ENCODE assay signal across 8 cellular contexts in genomic region chr17:3843935-3844516, GRCh38. TPM values are rescaled to one million over a fixed set of nuclear protein-coding genes. Genes with fewer than 3 reads are reported as not detected.
DNase-seq lines count a peak whose midpoint lies in the region; ATAC-seq, FAIRE-seq and TF ChIP-seq lines count a peak whose summit lies in the region.

No MANE protein-coding gene starts in this region.

- DNase-seq in AG09319 (ENCODE audit: extremely low read depth, low read depth) (no peak), GM18507 (ENCODE audit: extremely low spot score, insufficient read length, low read depth) (peak; percentile 29), iPS-NIHi7 (ENCODE audit: extremely low spot score) (peak; percentile 74), GF-D8 (lab: John Stamatoyannopoulos, UW) (no peak)
- DNase-seq in activated T-helper 2 cell treated with anti-CD3 and anti-CD28 coated beads, Interferon-gamma antibody, Interleukin-2, Interleukin-4, amounts not matched to agents 10 μg/mL and 5 μg/mL and 100 μg/mL, durations not matched to agents 14 hours and 24 hours and 36 hours (ENCODE audit: low spot score) = peak; percentile 41
- DNase-seq in stimulated activated CD8-positive, alpha-beta memory T cell treated with anti-CD3 and anti-CD28 coated beads, Interleukin-12 subunit alpha, Interleukin-12 subunit beta, amount 100 ng/mL, for 24 hours (ENCODE audit: extremely low read depth) = peak; percentile 3

- no peak overlapping the region for H3K4me2 ChIP-seq in OCI-LY3 (ENCODE audit: low read length)

- ATAC-seq in GM18907 (IDR thresholded peaks at IDR 0.05; ENCODE audit: unreplicated experiment) = no peak

- no peaks in the 10 kb centered on the region for H3K9me3 ChIP-seq in OCI-LY3 (ENCODE audit: insufficient read depth, low read length)

- peak; percentile 51 for TF ChIP-seq CTCF in AG09319 (IDR thresholded peaks at IDR 0.05; ENCODE audit: low read depth, low read length)
- peak; percentile 59 for TF ChIP-seq CTCF in OCI-LY3 (IDR thresholded peaks at IDR 0.05; ENCODE audit: low read depth, low read length)

- peaks cover 44% of the 10 kb centered on the region for H3K36me3 Mint-ChIP-seq in activated T-helper 2 cell treated with anti-CD3 and anti-CD28 coated beads, Interferon-gamma antibody, Interleukin-2, Interleukin-4, amounts not matched to agents 10 μg/mL and 5 μg/mL and 100 μg/mL, durations not matched to agents 14 hours and 24 hours and 36 hours (ENCODE audit: low read depth)

- H3K79me2 ChIP-seq in OCI-LY3 (ENCODE audit: low read length) = peaks cover 29% of the 10 kb centered on the region

- FAIRE-seq in GM18507 (lab: Jason Lieb, UNC) = peak; percentile 95

- no peak overlapping the region for H3K4me3 ChIP-seq in OCI-LY3 (ENCODE audit: low read length)

- H4K20me1 ChIP-seq in OCI-LY3 (ENCODE audit: insufficient read depth, low read length) = 0 out of 2 replicates have a peak, but pooled peaks cover 8% of the 10 kb centered on the region

- intact Hi-C loops in activated T-helper 2 cell treated with anti-CD3 and anti-CD28 coated beads, Interferon-gamma antibody, Interleukin-2, Interleukin-4, amounts not matched to agents 10 μg/mL and 5 μg/mL and 100 μg/mL, durations not matched to agents 14 hours and 24 hours and 36 hours (cut with micrococcal nuclease) = loop anchor here (10.0 kb wide), 1 partner anchor 231 kb away; no protein-coding TSS in a partner anchor

- no peak overlapping the region for H3K27ac Mint-ChIP-seq in activated T-helper 2 cell treated with anti-CD3 and anti-CD28 coated beads, Interferon-gamma antibody, Interleukin-2, Interleukin-4, amounts not matched to agents 10 μg/mL and 5 μg/mL and 100 μg/mL, durations not matched to agents 14 hours and 24 hours and 36 hours

- H2AFZ ChIP-seq in OCI-LY3 (ENCODE audit: low read depth, low read length) = no peak overlapping the region

- peaks cover 26% of the 10 kb centered on the region for H3K4me1 Mint-ChIP-seq in activated T-helper 2 cell treated with anti-CD3 and anti-CD28 coated beads, Interferon-gamma antibody, Interleukin-2, Interleukin-4, amounts not matched to agents 10 μg/mL and 5 μg/mL and 100 μg/mL, durations not matched to agents 14 hours and 24 hours and 36 hours (ENCODE audit: low read depth)

- no peak overlapping the region for H3K27ac ChIP-seq in OCI-LY3 (ENCODE audit: low read length)

- H3K9me3 Mint-ChIP-seq in activated T-helper 2 cell treated with anti-CD3 and anti-CD28 coated beads, Interferon-gamma antibody, Interleukin-2, Interleukin-4, amounts not matched to agents 10 μg/mL and 5 μg/mL and 100 μg/mL, durations not matched to agents 14 hours and 24 hours and 36 hours = no peaks in the 10 kb centered on the region

- peak overlapping the region; percentile 96 for H3K4me3 Mint-ChIP-seq in activated T-helper 2 cell treated with anti-CD3 and anti-CD28 coated beads, Interferon-gamma antibody, Interleukin-2, Interleukin-4, amounts not matched to agents 10 μg/mL and 5 μg/mL and 100 μg/mL, durations not matched to agents 14 hours and 24 hours and 36 hours (ENCODE audit: low read depth)

- H3K27me3 ChIP-seq in OCI-LY3 (ENCODE audit: low read depth, low read length) = no peaks in the 10 kb centered on the region

- peaks cover 4% of the 10 kb centered on the region for H3K36me3 ChIP-seq in OCI-LY3 (replicated peaks; ENCODE audit: low read depth, low read length)

- peaks cover 8% of the 10 kb centered on the region for H3K4me1 ChIP-seq in OCI-LY3 (ENCODE audit: low read length)

- H3K27me3 Mint-ChIP-seq in activated T-helper 2 cell treated with anti-CD3 and anti-CD28 coated beads, Interferon-gamma antibody, Interleukin-2, Interleukin-4, amounts not matched to agents 10 μg/mL and 5 μg/mL and 100 μg/mL, durations not matched to agents 14 hours and 24 hours and 36 hours (ENCODE audit: low read depth) = peaks cover 4% of the 10 kb centered on the region

- no peak overlapping the region for H3K9ac ChIP-seq in OCI-LY3 (ENCODE audit: low read length)

RNA-seq across cellular contexts. Expression of gene NCBP3, which starts 2.0 kb away (rescaled TPM):
- total RNA-seq in activated T-helper 2 cell treated with anti-CD3 and anti-CD28 coated beads, Interferon-gamma antibody, Interleukin-2, Interleukin-4, amounts not matched to agents 10 μg/mL and 5 μg/mL and 100 μg/mL, durations not matched to agents 14 hours and 24 hours and 36 hours = 49.2 and 57.2 TPM in 2 replicates

RNA-seq across cellular contexts. Expression of gene ITGAE, which starts 43.0 kb away (rescaled TPM):
- total RNA-seq in activated T-helper 2 cell treated with anti-CD3 and anti-CD28 coated beads, Interferon-gamma antibody, Interleukin-2, Interleukin-4, amounts not matched to agents 10 μg/mL and 5 μg/mL and 100 μg/mL, durations not matched to agents 14 hours and 24 hours and 36 hours = 36.2 and 42.4 TPM in 2 replicates

RNA-seq across cellular contexts. Expression of gene CAMKK1, which starts 48.8 kb away (rescaled TPM):
- total RNA-seq in activated T-helper 2 cell treated with anti-CD3 and anti-CD28 coated beads, Interferon-gamma antibody, Interleukin-2, Interleukin-4, amounts not matched to agents 10 μg/mL and 5 μg/mL and 100 μg/mL, durations not matched to agents 14 hours and 24 hours and 36 hours = 6.5 and 6.6 TPM in 2 replicates

Comparison
In these comparisons a context has a peak if more than half of its experiments do, and no peak if none do; other contexts are left out.
1. DNase-seq: peak in GM18507 (single experiment), activated T-helper 2 cell treated with anti-CD3 and anti-CD28 coated beads, Interferon-gamma antibody, Interleukin-2, Interleukin-4, amounts not matched to agents 10 μg/mL and 5 μg/mL and 100 μg/mL, durations not matched to agents 14 hours and 24 hours and 36 hours (single experiment), iPS-NIHi7 (single experiment) and stimulated activated CD8-positive, alpha-beta memory T cell treated with anti-CD3 and anti-CD28 coated beads, Interleukin-12 subunit alpha, Interleukin-12 subunit beta, amount 100 ng/mL, for 24 hours (single experiment); none in AG09319 (single experiment) and GF-D8 (single experiment).